ENCODE assay signal across 11 cellular contexts in genomic region chr5:119309290-119309818, GRCh38. TPM values are rescaled to one million over a fixed set of nuclear protein-coding genes. Genes with fewer than 3 reads are reported as not detected.
A peak's percentile ranks its signal among the peaks of the same experiment; 100 is the strongest.
DNase-seq lines count a peak whose midpoint lies in the region; ATAC-seq lines count a peak whose summit lies in the region.
"Had no signal": no experiment of that assay in that cellular context is flagged by ENCODE, and none has a peak within 500 bp of the region (broad histone marks: within the 10 kb centered on the region; RNA-seq: fewer than 3 reads in every experiment).

No MANE protein-coding gene starts in this region.

- peak; percentile 68 for DNase-seq in activated CD4-positive, alpha-beta T cell treated with anti-CD3 and anti-CD28 coated beads, Interleukin-2, amount 10 ng/mL, durations not matched to agents 24 days and 14 days
- no peak for DNase-seq in activated CD4-positive, alpha-beta T cell treated with anti-CD3 and anti-CD28 coated beads for 48 hours
- peak; percentile 43 for DNase-seq in activated CD8-positive, alpha-beta T cell treated with anti-CD3 and anti-CD28 coated beads, Interleukin-2, amount 10 ng/mL, durations not matched to agents 7 days and 5 days
- DNase-seq in NOMO-1 treated with DMSO at 0.1 percent for 48 hours (lab: John Stamatoyannopoulos, UW; ENCODE audit: unreplicated experiment) = no peak
- DNase-seq in SIG-M5 (lab: John Stamatoyannopoulos, UW) = no peak
- no peak for DNase-seq in AML-193 (lab: John Stamatoyannopoulos, UW)
- DNase-seq: activated effector memory CD4-positive, alpha-beta T cell treated with anti-CD3 and anti-CD28 coated beads, Interleukin-2, amount 50 U/mL, for 16 hours; NCI-H1930; right lobe of liver had no signal

- peak overlapping the region; percentile 76 for H3K4me3 Mint-ChIP-seq in activated CD4-positive, alpha-beta T cell treated with anti-CD3 and anti-CD28 coated beads, Interleukin-2, amount 10 ng/mL, durations not matched to agents 24 days and 14 days
- H3K4me3 Mint-ChIP-seq in activated CD8-positive, alpha-beta T cell treated with anti-CD3 and anti-CD28 coated beads, Interleukin-2, amount 10 ng/mL, durations not matched to agents 7 days and 5 days = peak overlapping the region; percentile 75
- peak overlapping the region; percentile 45 for H3K4me3 Mint-ChIP-seq in stimulated activated memory B cell treated with anti-CD40 and anti-IgM and Interleukin-4, amounts not matched to agents 10 μg/mL and 1 μg/mL and 100 μg/mL, for 72 hours

- intact Hi-C loops in activated CD4-positive, alpha-beta T cell treated with anti-CD3 and anti-CD28 coated beads, Interleukin-2, amount 10 ng/mL, durations not matched to agents 24 days and 14 days (cut with micrococcal nuclease) = loop anchor here (1.0 to 2.0 kb wide), 6 partner anchors 9 to 58 kb away; no protein-coding TSS in a partner anchor

- no peaks in the 10 kb centered on the region for H3K9me3 Mint-ChIP-seq in activated CD4-positive, alpha-beta T cell treated with anti-CD3 and anti-CD28 coated beads, Interleukin-2, amount 10 ng/mL, durations not matched to agents 24 days and 14 days
- no peaks in the 10 kb centered on the region for H3K9me3 Mint-ChIP-seq in activated CD8-positive, alpha-beta T cell treated with anti-CD3 and anti-CD28 coated beads, Interleukin-2, amount 10 ng/mL, durations not matched to agents 7 days and 5 days (ENCODE audit: insufficient read depth)
- no peaks in the 10 kb centered on the region for H3K9me3 Mint-ChIP-seq in stimulated activated memory B cell treated with anti-CD40 and anti-IgM and Interleukin-4, amounts not matched to agents 10 μg/mL and 1 μg/mL and 100 μg/mL, for 72 hours

- peak overlapping the region; percentile 94 for H3K27ac Mint-ChIP-seq in activated CD4-positive, alpha-beta T cell treated with anti-CD3 and anti-CD28 coated beads, Interleukin-2, amount 10 ng/mL, durations not matched to agents 24 days and 14 days
- peak overlapping the region; percentile 99 for H3K27ac Mint-ChIP-seq in activated CD8-positive, alpha-beta T cell treated with anti-CD3 and anti-CD28 coated beads, Interleukin-2, amount 10 ng/mL, durations not matched to agents 7 days and 5 days
- H3K27ac Mint-ChIP-seq in stimulated activated memory B cell treated with anti-CD40 and anti-IgM and Interleukin-4, amounts not matched to agents 10 μg/mL and 1 μg/mL and 100 μg/mL, for 72 hours = peak overlapping the region; percentile 91

- peaks cover 79% of the 10 kb centered on the region for H3K4me1 Mint-ChIP-seq in activated CD4-positive, alpha-beta T cell treated with anti-CD3 and anti-CD28 coated beads, Interleukin-2, amount 10 ng/mL, durations not matched to agents 24 days and 14 days
- peaks cover 94% of the 10 kb centered on the region for H3K4me1 Mint-ChIP-seq in activated CD8-positive, alpha-beta T cell treated with anti-CD3 and anti-CD28 coated beads, Interleukin-2, amount 10 ng/mL, durations not matched to agents 7 days and 5 days (ENCODE audit: low read depth)
- peaks cover 72% of the 10 kb centered on the region for H3K4me1 Mint-ChIP-seq in stimulated activated memory B cell treated with anti-CD40 and anti-IgM and Interleukin-4, amounts not matched to agents 10 μg/mL and 1 μg/mL and 100 μg/mL, for 72 hours

- H3K27me3 Mint-ChIP-seq in activated CD4-positive, alpha-beta T cell treated with anti-CD3 and anti-CD28 coated beads, Interleukin-2, amount 10 ng/mL, durations not matched to agents 24 days and 14 days = no peaks in the 10 kb centered on the region
- H3K27me3 Mint-ChIP-seq in activated CD8-positive, alpha-beta T cell treated with anti-CD3 and anti-CD28 coated beads, Interleukin-2, amount 10 ng/mL, durations not matched to agents 7 days and 5 days (ENCODE audit: low read depth) = no peaks in the 10 kb centered on the region
- H3K27me3 Mint-ChIP-seq in stimulated activated memory B cell treated with anti-CD40 and anti-IgM and Interleukin-4, amounts not matched to agents 10 μg/mL and 1 μg/mL and 100 μg/mL, for 72 hours = no peaks in the 10 kb centered on the region

- H3K36me3 Mint-ChIP-seq in activated CD4-positive, alpha-beta T cell treated with anti-CD3 and anti-CD28 coated beads, Interleukin-2, amount 10 ng/mL, durations not matched to agents 24 days and 14 days (ENCODE audit: low read depth) = peaks cover 30% of the 10 kb centered on the region
- H3K36me3 Mint-ChIP-seq in activated CD8-positive, alpha-beta T cell treated with anti-CD3 and anti-CD28 coated beads, Interleukin-2, amount 10 ng/mL, durations not matched to agents 7 days and 5 days (ENCODE audit: low read depth) = peaks cover 60% of the 10 kb centered on the region
- H3K36me3 Mint-ChIP-seq in stimulated activated memory B cell treated with anti-CD40 and anti-IgM and Interleukin-4, amounts not matched to agents 10 μg/mL and 1 μg/mL and 100 μg/mL, for 72 hours = peaks cover 38% of the 10 kb centered on the region

- POLR2A ChIA-PET in activated CD8-positive, alpha-beta T cell treated with anti-CD3 and anti-CD28 coated beads, Interleukin-2, amount 10 ng/mL, durations not matched to agents 7 days and 5 days (lab: Charles Lee) = interaction anchor here (1.4 to 2.2 kb wide), 3 partner anchors 24 to 320 kb away, joined by 3 to 7 read pairs (median 5); no protein-coding TSS in a partner anchor

- peak; percentile 26 for ATAC-seq in HG03097 (IDR thresholded peaks at IDR 0.05; ENCODE audit: low FRiP score, unreplicated experiment)
- ATAC-seq in activated CD8-positive, alpha-beta T cell treated with anti-CD3 and anti-CD28 coated beads, Interleukin-2, amount 10 ng/mL, durations not matched to agents 7 days and 5 days = peak; percentile 18
- no peak for ATAC-seq in stimulated activated memory B cell treated with anti-CD40 and anti-IgM and Interleukin-4, amounts not matched to agents 10 μg/mL and 1 μg/mL and 100 μg/mL, for 72 hours

- CTCF ChIA-PET in activated CD8-positive, alpha-beta T cell treated with anti-CD3 and anti-CD28 coated beads, Interleukin-2, amount 10 ng/mL, durations not matched to agents 7 days and 5 days (lab: Charles Lee) = interaction anchor here (1.3 to 14.9 kb wide), 2 partner anchors 26 to 48 kb away, joined by 3 to 274 read pairs; no protein-coding TSS in a partner anchor

RNA-seq across cellular contexts. Expression of gene TNFAIP8, which starts 46.5 kb away (rescaled TPM):
- 188 and 193 TPM in 2 replicates for total RNA-seq in activated CD4-positive, alpha-beta T cell treated with anti-CD3 and anti-CD28 coated beads, Interleukin-2, amount 10 ng/mL, durations not matched to agents 24 days and 14 days
- 100 to 1,000 TPM; 123 to 127 TPM for total RNA-seq in activated CD8-positive, alpha-beta T cell treated with anti-CD3 and anti-CD28 coated beads, Interleukin-2, amount 10 ng/mL, durations not matched to agents 7 days and 5 days

Comparison
In these comparisons a context has a peak if more than half of its experiments do, and no peak if none do; other contexts are left out.
1. DNase-seq: peak in activated CD4-positive, alpha-beta T cell treated with anti-CD3 and anti-CD28 coated beads, Interleukin-2, amount 10 ng/mL, durations not matched to agents 24 days and 14 days (single experiment) and activated CD8-positive, alpha-beta T cell treated with anti-CD3 and anti-CD28 coated beads, Interleukin-2, amount 10 ng/mL, durations not matched to agents 7 days and 5 days (single experiment); none in activated CD4-positive, alpha-beta T cell treated with anti-CD3 and anti-CD28 coated beads for 48 hours (single experiment), NOMO-1 treated with DMSO at 0.1 percent for 48 hours (single experiment), SIG-M5 (single experiment) and AML-193 (0 of 2).
2. Peak in every context shown above with its lines, with median percentiles within 50 percentile points of each other: H3K27ac Mint-ChIP-seq and H3K4me3 Mint-ChIP-seq.